8 cellular contexts compared by ENCODE assay signal in genomic region chr5:142356716-142357468, GRCh38. TPM values are rescaled to one million over a fixed set of nuclear protein-coding genes. Genes with fewer than 3 reads are reported as not detected.
DNase-seq lines count a peak whose midpoint lies in the region; ATAC-seq and TF ChIP-seq lines count a peak whose summit lies in the region.

No MANE protein-coding gene starts in this region.

- peak overlapping the region; percentile 91 for H2BK12ac ChIP-seq in H9 (ENCODE audit: insufficient read length, low read depth, low read length)

- no peak for TF ChIP-seq POLR2A in transverse colon (IDR thresholded peaks at IDR 0.05)

- H2AFZ ChIP-seq in H9 (ENCODE audit: low read length) = no peak overlapping the region

- peak overlapping the region; percentile 21 for H4K91ac ChIP-seq in H9 (ENCODE audit: insufficient read length, low read depth, low read length)

- H3K27ac ChIP-seq in H9 (ENCODE audit: insufficient read length, low read depth, low read length) (peak overlapping the region; percentile 91), heart right ventricle (peak overlapping the region; percentile 90 to 98 (median 96)), transverse colon (peak overlapping the region; percentile 86 to 94 (median 89))

- peaks cover 5% of the 10 kb centered on the region for H3K23me2 ChIP-seq in H9 (ENCODE audit: insufficient read length, low read depth, low read length, poor library complexity, severe bottlenecking)

- DNase-seq in GM04504 (ENCODE audit: low read depth) (peak; percentile 82), H9 (peak; percentile 95), MG63 (peak; percentile 96), SW 1271 (lab: John Stamatoyannopoulos, UW) (peak; percentile 88 to 96), adipocyte (ENCODE audit: low read depth) (peak; percentile 93), heart right ventricle (peak; percentile 86 to 90), pons (ENCODE audit: low spot score) (peak; percentile 62), transverse colon (peak; percentile 83)

- H4K8ac ChIP-seq in H9 (replicated peaks; ENCODE audit: insufficient read length, low read depth, low read length) = peak overlapping the region; percentile 35

- H3K79me2 ChIP-seq in H9 (ENCODE audit: insufficient read depth, low read length) = no peaks in the 10 kb centered on the region

- peak overlapping the region; percentile 50 to 67 for H3K4me3 Mint-ChIP-seq in H9

- no peaks in the 10 kb centered on the region for H3K79me1 ChIP-seq in H9 (ENCODE audit: insufficient read depth, low read depth, low read length, poor library complexity, severe bottlenecking)

- H3K4ac ChIP-seq in H9 (ENCODE audit: low read depth, low read length) = peak overlapping the region; percentile 20; the same call in 1 of the 2 replicates

- TF ChIP-seq CTCF in H9 (conservative IDR thresholded peaks at IDR 0.05) = no peak; the same call in 2 of the 3 replicates
- peak in 2 of 9 donors; percentile 1 to 6 for TF ChIP-seq CTCF in heart right ventricle (IDR thresholded peaks at IDR 0.05)
- no peak for TF ChIP-seq CTCF in transverse colon (IDR thresholded peaks at IDR 0.05)

- peaks cover 12% of the 10 kb centered on the region for H3K27me3 Mint-ChIP-seq in H9 (ENCODE audit: low read depth)

- H3K9me3 Mint-ChIP-seq in H9 = no peaks in the 10 kb centered on the region

- H4K20me1 ChIP-seq in H9 (ENCODE audit: control insufficient read depth, insufficient read depth, insufficient read length) = no peaks in the 10 kb centered on the region

- peak; percentile 90 to 95 (median 92) for ATAC-seq in heart right ventricle

- no peaks in the 10 kb centered on the region for H3K36me3 ChIP-seq in MG63
- H3K36me3 ChIP-seq in adipocyte (ENCODE audit: control insufficient read depth, insufficient read depth, low read length, severe bottlenecking) = no peaks in the 10 kb centered on the region
- H3K36me3 ChIP-seq in heart right ventricle = no peaks in the 10 kb centered on the region
- H3K36me3 ChIP-seq in transverse colon = no peaks in the 10 kb centered on the region

- intact Hi-C loops in heart right ventricle (cut with DNase I) = loop anchor here in 6 of 10 donors (1.0 to 10.0 kb wide), 12 partner anchors 30 to 205 kb away; partner anchors contain the start of gene SPRY4 (in 3 of the 6)
- intact Hi-C loops in transverse colon (cut with DNase I; ENCODE audit: low total_unique reads) = no loop called here

- H3K4me1 Mint-ChIP-seq in H9 = peaks cover 35 to 53% of the 10 kb centered on the region in 2 experiments

- peaks cover 0 to 3% (median 0%) of the 10 kb centered on the region in 3 experiments; a peak in 1 of 7 replicates for H3K36me3 Mint-ChIP-seq in H9 (ENCODE audit: insufficient read depth in 1 of 3, low read depth in 3 of 3)

- H2BK120ac ChIP-seq in H9 (ENCODE audit: low read depth, low read length, poor library complexity, severe bottlenecking) = peak overlapping the region; percentile 49

- no peak overlapping the region for H3T11ph ChIP-seq in H9 (ENCODE audit: low read length)

- TF ChIP-seq EP300 in transverse colon (IDR thresholded peaks at IDR 0.05; ENCODE audit: low read depth) = no peak

- in situ Hi-C loops in transverse colon (cut with MboI; ENCODE audit: low pct_ligation_motif_present in 1 of 4, low pct_unique_long_range_greater_than_20kb in 1 of 4, low sequenced_read_pairs in 3 of 4) = no loop called here

- peak overlapping the region; percentile 95 for H4K5ac ChIP-seq in H9 (ENCODE audit: insufficient read length, low read depth, low read length)

- H3K14ac ChIP-seq in H9 (ENCODE audit: insufficient read depth, low read length) = peak overlapping the region; percentile 91

- peak overlapping the region; percentile 42 for H3K9ac ChIP-seq in H9 (ENCODE audit: extremely low read depth, insufficient read length, low read length)
- H3K9ac ChIP-seq in adipocyte (ENCODE audit: low read length) = peak overlapping the region; percentile 92

- H2BK5ac ChIP-seq in H9 (ENCODE audit: insufficient read length, low read length) = no peak overlapping the region

- peak overlapping the region; percentile 93 for H3K18ac ChIP-seq in H9 (ENCODE audit: insufficient read length, low read depth, low read length)

- H3K4me3 ChIP-seq in MG63 = peak overlapping the region; percentile 58
- H3K4me3 ChIP-seq in adipocyte (ENCODE audit: low read length) = peak overlapping the region; percentile 82
- H3K4me3 ChIP-seq in heart right ventricle = peak overlapping the region; percentile 38 to 81 (median 66)
- H3K4me3 ChIP-seq in transverse colon = peak overlapping the region; percentile 55 to 92 (median 66)

- no peak overlapping the region for H3K23ac ChIP-seq in H9 (ENCODE audit: insufficient read length, low read depth, low read length)

- H3K4me1 ChIP-seq in H9 (ENCODE audit: insufficient read depth, low read length) (peaks cover 15% of the 10 kb centered on the region), adipocyte (ENCODE audit: control insufficient read depth, insufficient read depth, low read length) (peaks cover 27% of the 10 kb centered on the region), heart right ventricle (peaks cover 0 to 28% (median 18%) of the 10 kb centered on the region in 9 donors), transverse colon (peaks cover 0 to 31% (median 12%) of the 10 kb centered on the region in 4 donors)

- H3K56ac ChIP-seq in H9 (ENCODE audit: insufficient read length, low read depth, low read length) = no peak overlapping the region

- H3K27me3 ChIP-seq in H9 (ENCODE audit: insufficient read depth, low read length) (no peaks in the 10 kb centered on the region), MG63 (no peaks in the 10 kb centered on the region), adipocyte (replicated peaks; ENCODE audit: control insufficient read depth, insufficient read depth, low read length) (no peaks in the 10 kb centered on the region), heart right ventricle (peaks cover 0 to 65% (median 0%) of the 10 kb centered on the region in 7 donors), transverse colon (no peaks in the 10 kb centered on the region)

- peak overlapping the region; percentile 58 to 98 (median 96); a peak in 6 of 7 replicates for H3K27ac Mint-ChIP-seq in H9

- no peak overlapping the region for H2AK5ac ChIP-seq in H9 (ENCODE audit: insufficient read length, low read length)

- H2BK20ac ChIP-seq in H9 (ENCODE audit: low read depth, low read length, poor library complexity, severe bottlenecking) = no peak overlapping the region

- H3K9me3 ChIP-seq in H9 (ENCODE audit: control insufficient read depth, low read depth, low read length) = no peaks in the 10 kb centered on the region
- H3K9me3 ChIP-seq in MG63 = no peaks in the 10 kb centered on the region
- H3K9me3 ChIP-seq in adipocyte (ENCODE audit: control insufficient read depth, low read length) = no peaks in the 10 kb centered on the region
- no peaks in the 10 kb centered on the region for H3K9me3 ChIP-seq in heart right ventricle
- no peaks in the 10 kb centered on the region for H3K9me3 ChIP-seq in transverse colon

- WGBS in H9 (ENCODE audit: extremely low coverage, insufficient read length, low lambda C conversion rate) = no CpG with 5 or more reads among the region's 82 CpGs
- 0% methylated on average over 76 to 82 of the region's 82 CpGs for WGBS in heart right ventricle, 2 donors
- 0% methylated on average over 62 of the region's 82 CpGs; no CpG with 5 or more reads in 1 of the 2 donors for WGBS in transverse colon (ENCODE audit: low coverage in 1 of 2), 2 donors

- no peak overlapping the region for H2BK15ac ChIP-seq in H9 (ENCODE audit: low read depth, low read length)

- peak overlapping the region; percentile 55 for H3K4me2 ChIP-seq in H9 (ENCODE audit: insufficient read depth, insufficient read length, low read length)

RNA-seq across cellular contexts. Expression of gene SPRY4, which starts 32.1 kb away (rescaled TPM):
- total RNA-seq in H9 (2021) (92.4 and 95.9 TPM in 2 replicates), heart right ventricle (10 to 100 TPM in 5 of 10 donors, 1 to 10 TPM in 5; 7.4 to 13.7 (median 10.1) TPM), transverse colon (10 to 100 TPM in 3 of 4 donors, 1 to 10 TPM in 1; 8.2 to 19.3 (median 15.7) TPM)
- 3.9 and 5.5 TPM in 2 replicates for total RNA-seq in MG63 (2014; rRNA removed; shearing (Covaris generic); ENCODE audit: low replicate concordance)
- polyA plus RNA-seq in heart right ventricle = 1 to 10 TPM; 5.0 to 5.5 TPM

Comparison
In these comparisons a context has a peak if more than half of its experiments do, and no peak if none do; other contexts are left out.
1. Peak in every context shown above with its lines: DNase-seq, ATAC-seq, H3K4me3 ChIP-seq and H3K27ac ChIP-seq.